Comparison of ENCODE assay signal across 8 cellular contexts in the genomic region with DNA sequence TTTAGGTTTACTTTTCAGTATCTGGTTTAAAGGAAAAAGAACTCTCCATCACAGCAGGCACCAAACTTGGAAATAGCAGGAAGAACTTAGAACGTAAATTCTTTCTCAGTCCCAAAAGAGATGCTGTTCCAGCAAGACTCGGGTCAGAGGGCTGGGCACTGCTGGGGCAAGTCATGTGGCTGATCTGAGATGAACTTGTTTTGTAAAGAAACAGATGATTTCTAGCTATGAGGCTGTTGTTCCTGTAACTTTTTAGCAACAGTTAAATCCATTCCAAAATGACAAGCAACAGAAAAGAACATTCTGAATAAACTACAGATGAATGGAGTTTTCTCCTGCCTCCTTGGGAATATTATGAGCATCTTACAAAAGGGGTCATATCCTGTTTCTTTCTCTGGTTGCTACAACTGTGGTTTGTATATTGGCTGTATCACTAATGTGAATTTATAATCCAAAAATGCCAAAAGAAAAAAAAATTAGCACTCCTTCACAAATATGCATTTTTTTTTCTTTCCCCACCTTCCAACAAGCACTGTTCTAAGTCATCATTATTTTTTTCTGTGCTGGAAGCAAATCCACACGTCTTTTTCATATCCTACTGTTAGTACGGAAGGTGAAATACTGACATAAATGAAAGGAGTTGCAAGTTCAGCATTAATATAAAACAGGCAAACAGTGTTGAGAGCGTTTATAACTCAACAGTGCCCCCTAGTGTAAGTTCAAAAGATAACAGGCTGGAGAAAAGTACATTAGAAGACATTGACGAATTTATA. TPM values are rescaled to one million over a fixed set of nuclear protein-coding genes. Genes with fewer than 3 reads are reported as not detected.
DNase-seq lines count a peak whose midpoint lies in the region; ATAC-seq and TF ChIP-seq lines count a peak whose summit lies in the region.

No MANE protein-coding gene starts in this region.

- POLR2A ChIA-PET in naive thymus-derived CD4-positive, alpha-beta T cell (lab: Charles Lee) = no interaction called here

- ATAC-seq in Right ventricle myocardium inferior (peak; percentile 92), HG02938 (IDR thresholded peaks at IDR 0.05; ENCODE audit: unreplicated experiment) (no peak)
- peak; percentile 60 for ATAC-seq in naive thymus-derived CD4-positive, alpha-beta T cell
- no peak for ATAC-seq in stimulated activated memory B cell treated with anti-CD40 and anti-IgM and Interleukin-4, amounts not matched to agents 10 μg/mL and 1 μg/mL and 100 μg/mL, for 72 hours

- peaks cover 5% of the 10 kb centered on the region for H3K9me3 ChIP-seq in SJCRH30 (replicated peaks)
- H3K9me3 ChIP-seq in esophagus squamous epithelium = no peaks in the 10 kb centered on the region
- H3K9me3 ChIP-seq in naive thymus-derived CD4-positive, alpha-beta T cell (ENCODE audit: control insufficient read depth in 2 of 3, low read length in 3 of 3) = no peaks in the 10 kb centered on the region

- peaks cover 4% of the 10 kb centered on the region; the same call in 1 of the 2 replicates for H3K4me1 ChIP-seq in SJCRH30
- peaks cover 0 to 9% (median 0%) of the 10 kb centered on the region in 3 donors for H3K4me1 ChIP-seq in esophagus squamous epithelium
- no peaks in the 10 kb centered on the region for H3K4me1 ChIP-seq in naive thymus-derived CD4-positive, alpha-beta T cell (ENCODE audit: control insufficient read depth in 2 of 2, insufficient read depth in 2 of 2, low read length in 2 of 2)

- H3K9me3 Mint-ChIP-seq in naive thymus-derived CD4-positive, alpha-beta T cell = peaks cover 0 to 10% (median 2%) of the 10 kb centered on the region in 11 donors
- H3K9me3 Mint-ChIP-seq in stimulated activated memory B cell treated with anti-CD40 and anti-IgM and Interleukin-4, amounts not matched to agents 10 μg/mL and 1 μg/mL and 100 μg/mL, for 72 hours = peaks cover 4% of the 10 kb centered on the region

- no peak overlapping the region for H3K27ac Mint-ChIP-seq in naive thymus-derived CD4-positive, alpha-beta T cell
- H3K27ac Mint-ChIP-seq in stimulated activated memory B cell treated with anti-CD40 and anti-IgM and Interleukin-4, amounts not matched to agents 10 μg/mL and 1 μg/mL and 100 μg/mL, for 72 hours = no peak overlapping the region

- H3K27me3 Mint-ChIP-seq in naive thymus-derived CD4-positive, alpha-beta T cell = peaks cover 0 to 24% (median 9%) of the 10 kb centered on the region in 5 donors
- H3K27me3 Mint-ChIP-seq in stimulated activated memory B cell treated with anti-CD40 and anti-IgM and Interleukin-4, amounts not matched to agents 10 μg/mL and 1 μg/mL and 100 μg/mL, for 72 hours = no peaks in the 10 kb centered on the region

- H3K4me1 Mint-ChIP-seq in naive thymus-derived CD4-positive, alpha-beta T cell = peaks cover 0 to 2% (median 0%) of the 10 kb centered on the region in 7 donors
- no peaks in the 10 kb centered on the region for H3K4me1 Mint-ChIP-seq in stimulated activated memory B cell treated with anti-CD40 and anti-IgM and Interleukin-4, amounts not matched to agents 10 μg/mL and 1 μg/mL and 100 μg/mL, for 72 hours

- no peak overlapping the region for H3K4me3 Mint-ChIP-seq in naive thymus-derived CD4-positive, alpha-beta T cell
- H3K4me3 Mint-ChIP-seq in stimulated activated memory B cell treated with anti-CD40 and anti-IgM and Interleukin-4, amounts not matched to agents 10 μg/mL and 1 μg/mL and 100 μg/mL, for 72 hours = no peak overlapping the region

- H3K4me3 ChIP-seq in SJCRH30 = peak overlapping the region; percentile 25
- no peak overlapping the region for H3K4me3 ChIP-seq in esophagus squamous epithelium
- H3K4me3 ChIP-seq in naive thymus-derived CD4-positive, alpha-beta T cell (ENCODE audit: low read length) = no peak overlapping the region

- H3K36me3 ChIP-seq in SJCRH30 (no peaks in the 10 kb centered on the region), esophagus squamous epithelium (no peaks in the 10 kb centered on the region)
- H3K36me3 ChIP-seq in naive thymus-derived CD4-positive, alpha-beta T cell (ENCODE audit: control insufficient read depth in 2 of 3, insufficient read depth in 3 of 3, low read length in 3 of 3) = no peaks in the 10 kb centered on the region

- DNase-seq in Right ventricle myocardium inferior (ENCODE audit: missing footprints) (no peak), cardiac septum (ENCODE audit: low spot score) (no peak), LoVo (ENCODE audit: low spot score) (peak; percentile 50), SJCRH30 (peak; percentile 13 to 83), esophagus squamous epithelium (lab: John Stamatoyannopoulos, UW) (no peak)
- peak in 6 of 9 donors; percentile 1 to 42 (median 12) for DNase-seq in naive thymus-derived CD4-positive, alpha-beta T cell

- H3K36me3 Mint-ChIP-seq in naive thymus-derived CD4-positive, alpha-beta T cell = no peaks in the 10 kb centered on the region
- H3K36me3 Mint-ChIP-seq in stimulated activated memory B cell treated with anti-CD40 and anti-IgM and Interleukin-4, amounts not matched to agents 10 μg/mL and 1 μg/mL and 100 μg/mL, for 72 hours = no peaks in the 10 kb centered on the region

- WGBS in esophagus squamous epithelium, 2 donors = 10 to 16% methylated on average over 6 of the region's 6 CpGs

- no peak for TF ChIP-seq POLR2A in esophagus squamous epithelium (IDR thresholded peaks at IDR 0.05)

- H3K27ac ChIP-seq in SJCRH30 (no peak overlapping the region), esophagus squamous epithelium (peak overlapping the region in 2 of 4 donors; percentile 0 to 58)
- H3K27ac ChIP-seq in naive thymus-derived CD4-positive, alpha-beta T cell (ENCODE audit: low read depth, low read length) = no peak overlapping the region

- H3K27me3 ChIP-seq in SJCRH30 = no peaks in the 10 kb centered on the region
- peaks cover 0 to 15% (median 0%) of the 10 kb centered on the region in 4 donors for H3K27me3 ChIP-seq in esophagus squamous epithelium
- no peaks in the 10 kb centered on the region for H3K27me3 ChIP-seq in naive thymus-derived CD4-positive, alpha-beta T cell (ENCODE audit: control insufficient read depth in 2 of 2, insufficient read depth in 2 of 2, low read length in 2 of 2)

- CTCF ChIA-PET in naive thymus-derived CD4-positive, alpha-beta T cell (lab: Charles Lee) = no interaction called here

- intact Hi-C loops in Right ventricle myocardium inferior (cut with DNase I) (loop anchor here (5.0 kb wide), 1 partner anchor 262 kb away; a partner anchor contains a TSS), cardiac septum (cut with DNase I) (loop anchor here (5.0 to 10.0 kb wide), 2 partner anchors 524 to 662 kb away; no protein-coding TSS in a partner anchor), esophagus squamous epithelium (cut with DNase I) (no loop called here)
- intact Hi-C loops in naive thymus-derived CD4-positive, alpha-beta T cell (cut with micrococcal nuclease) = loop anchor here in 1 of 2 donors (2.0 to 10.0 kb wide), 3 partner anchors 846 to 1114 kb away; no protein-coding TSS in a partner anchor

- TF ChIP-seq CTCF in esophagus squamous epithelium (IDR thresholded peaks at IDR 0.05) = peak; percentile 70 to 90 (median 78)

RNA-seq across cellular contexts. Expression of a gene that starts 31.0 kb away (rescaled TPM):
- total RNA-seq in Right ventricle myocardium inferior = not detected
- total RNA-seq in cardiac septum = not detected
- not detected in 2 replicates for total RNA-seq in SJCRH30 (2014; rRNA removed; shearing (Covaris generic))
- not detected for total RNA-seq in esophagus squamous epithelium
- not detected for total RNA-seq in naive thymus-derived CD4-positive, alpha-beta T cell
- polyA plus RNA-seq in naive thymus-derived CD4-positive, alpha-beta T cell = not detected

Comparison
In these comparisons a context has a peak if more than half of its experiments do, and no peak if none do; other contexts are left out.
1. ATAC-seq: peak in Right ventricle myocardium inferior (single experiment) and naive thymus-derived CD4-positive, alpha-beta T cell (single experiment); none in HG02938 (single experiment) and stimulated activated memory B cell treated with anti-CD40 and anti-IgM and Interleukin-4, amounts not matched to agents 10 μg/mL and 1 μg/mL and 100 μg/mL, for 72 hours (single experiment).
2. DNase-seq: peak in LoVo (single experiment), SJCRH30 (2 of 2) and naive thymus-derived CD4-positive, alpha-beta T cell (6 of 9); none in Right ventricle myocardium inferior (single experiment), cardiac septum (single experiment) and esophagus squamous epithelium (single experiment).